In genomic region chr2:231708773-231709635, GRCh38 we compare ENCODE assay signal across 8 cellular contexts. TPM values are rescaled to one million over a fixed set of nuclear protein-coding genes. Genes with fewer than 3 reads are reported as not detected.
DNase-seq lines count a peak whose midpoint lies in the region; TF ChIP-seq lines count a peak whose summit lies in the region.

No MANE protein-coding gene starts in this region.

- H3K4me3 Mint-ChIP-seq in CD14-positive monocyte (peak overlapping the region; percentile 99), type B pancreatic cell (peak overlapping the region; percentile 99)

- H3K9me3 ChIP-seq in KOPT-K1 (ENCODE audit: insufficient read depth, low read length, poor library complexity, severe bottlenecking) (no peaks in the 10 kb centered on the region), neural cell (ENCODE audit: low read length) (no peaks in the 10 kb centered on the region)

- peak overlapping the region; percentile 100 for H3K4me3 ChIP-seq in neural cell (ENCODE audit: low read length)

- no peaks in the 10 kb centered on the region for H3K9me2 ChIP-seq in neural cell (ENCODE audit: insufficient read depth, low read length)

- H3K36me3 Mint-ChIP-seq in CD14-positive monocyte (peaks cover 21 to 32% of the 10 kb centered on the region in 2 donors), type B pancreatic cell (peaks cover 15% of the 10 kb centered on the region)

- H3K27ac Mint-ChIP-seq in CD14-positive monocyte: peak overlapping the region; percentile 92 to 100 (median 99)
- H3K27ac Mint-ChIP-seq in type B pancreatic cell: peak overlapping the region; percentile 100

- no peak overlapping the region for H3K4me2 ChIP-seq in neural cell (ENCODE audit: low read length)

- H3K27ac ChIP-seq in KOPT-K1 (ENCODE audit: low read depth, low read length, poor library complexity, severe bottlenecking): peak overlapping the region; percentile 98
- peak overlapping the region; percentile 95 for H3K27ac ChIP-seq in epithelial cell of prostate
- peak overlapping the region; percentile 95 for H3K27ac ChIP-seq in neural cell (ENCODE audit: low read length)

- peak overlapping the region; percentile 99 for H3K9ac ChIP-seq in neural cell (ENCODE audit: low read length)

- H3K27me3 Mint-ChIP-seq in CD14-positive monocyte (ENCODE audit: low read depth in 3 of 3) (peaks cover 0 to 4% (median 0%) of the 10 kb centered on the region in 3 donors), type B pancreatic cell (peaks cover 8% of the 10 kb centered on the region)

- H3F3A ChIP-seq in neural cell (ENCODE audit: insufficient read depth, low read length, poor library complexity, severe bottlenecking): peaks cover 2% of the 10 kb centered on the region

- intact Hi-C loops in CD14-positive monocyte (cut with micrococcal nuclease): loop anchor here (5.0 to 10.0 kb wide), 2 partner anchors 73 to 76 kb away; partner anchors contain the start of genes PDE6D (in 2 of the 2) and COPS7B (in 1 of the 2)

- H3K9me3 Mint-ChIP-seq in CD14-positive monocyte (peaks cover 0 to 2% (median 0%) of the 10 kb centered on the region in 7 donors), type B pancreatic cell (no peaks in the 10 kb centered on the region)

- H3K79me2 ChIP-seq in neural cell (replicated peaks; ENCODE audit: insufficient read depth, low read length): peaks cover 48% of the 10 kb centered on the region

- peak overlapping the region; percentile 14 for H2AFZ ChIP-seq in neural cell (ENCODE audit: low read depth, low read length)

- no peak for TF ChIP-seq RAD21 in neural cell (conservative IDR thresholded peaks at IDR 0.05)

- TF ChIP-seq CTCF in CD14-positive monocyte (IDR thresholded peaks at IDR 0.05): no peak
- peak; percentile 43 for TF ChIP-seq CTCF in neural cell (IDR thresholded peaks at IDR 0.05; ENCODE audit: poor library complexity, severe bottlenecking)
- peak; percentile 23 for TF ChIP-seq CTCF in type B pancreatic cell (conservative IDR thresholded peaks at IDR 0.05)

- H3K36me3 ChIP-seq in KOPT-K1 (ENCODE audit: insufficient read depth, low read length) (peaks cover 48% of the 10 kb centered on the region), neural cell (ENCODE audit: insufficient read depth, low read length) (peaks cover 4% of the 10 kb centered on the region)

- H3K4me1 Mint-ChIP-seq in CD14-positive monocyte (peaks cover 39% of the 10 kb centered on the region), type B pancreatic cell (ENCODE audit: unreplicated experiment) (peaks cover 20% of the 10 kb centered on the region)

- H4K20me1 ChIP-seq in neural cell (ENCODE audit: insufficient read depth): peaks cover 38% of the 10 kb centered on the region

- H3K27me3 ChIP-seq in neural cell (ENCODE audit: insufficient read depth, low read depth, low read length): no peaks in the 10 kb centered on the region

- no peak for DNase-seq in CD14-positive monocyte (ENCODE audit: low spot score)
- peak; percentile 62 for DNase-seq in activated CD8-positive, alpha-beta memory T cell treated with anti-CD3 and anti-CD28 coated beads, Interleukin-2, amount 50 U/mL, for 4 hours
- DNase-seq in epithelial cell of prostate (ENCODE audit: low read depth, low spot score): no peak
- DNase-seq in type B pancreatic cell (ENCODE audit: extremely low spot score, unreplicated experiment): no peak
- no peak for DNase-seq in NCI-H526 (lab: John Stamatoyannopoulos, UW)
- no peak for DNase-seq in pons (ENCODE audit: low spot score)

- TF ChIP-seq EP300 in neural cell (conservative IDR thresholded peaks at IDR 0.05; ENCODE audit: poor library complexity, severe bottlenecking): no peak

TF ChIP-seq in neural cell, 6 proteins besides CTCF, POLR2A, EP300 and RAD21:
- TF ChIP-seq EZH2 (IDR thresholded peaks at IDR 0.05; ENCODE audit: borderline replicate concordance, insufficient read depth, low read length, poor library complexity, severe bottlenecking) (no peak), TAF1 (IDR thresholded peaks at IDR 0.05; ENCODE audit: low read depth) (no peak), MXI1 (conservative IDR thresholded peaks at IDR 0.05; ENCODE audit: poor library complexity, severe bottlenecking) (peak; percentile 43), POLR2AphosphoS5 (IDR thresholded peaks at IDR 0.05) (no peak), SMC3 (conservative IDR thresholded peaks at IDR 0.05; ENCODE audit: poor library complexity) (no peak)
- TF ChIP-seq, protein P1, sequence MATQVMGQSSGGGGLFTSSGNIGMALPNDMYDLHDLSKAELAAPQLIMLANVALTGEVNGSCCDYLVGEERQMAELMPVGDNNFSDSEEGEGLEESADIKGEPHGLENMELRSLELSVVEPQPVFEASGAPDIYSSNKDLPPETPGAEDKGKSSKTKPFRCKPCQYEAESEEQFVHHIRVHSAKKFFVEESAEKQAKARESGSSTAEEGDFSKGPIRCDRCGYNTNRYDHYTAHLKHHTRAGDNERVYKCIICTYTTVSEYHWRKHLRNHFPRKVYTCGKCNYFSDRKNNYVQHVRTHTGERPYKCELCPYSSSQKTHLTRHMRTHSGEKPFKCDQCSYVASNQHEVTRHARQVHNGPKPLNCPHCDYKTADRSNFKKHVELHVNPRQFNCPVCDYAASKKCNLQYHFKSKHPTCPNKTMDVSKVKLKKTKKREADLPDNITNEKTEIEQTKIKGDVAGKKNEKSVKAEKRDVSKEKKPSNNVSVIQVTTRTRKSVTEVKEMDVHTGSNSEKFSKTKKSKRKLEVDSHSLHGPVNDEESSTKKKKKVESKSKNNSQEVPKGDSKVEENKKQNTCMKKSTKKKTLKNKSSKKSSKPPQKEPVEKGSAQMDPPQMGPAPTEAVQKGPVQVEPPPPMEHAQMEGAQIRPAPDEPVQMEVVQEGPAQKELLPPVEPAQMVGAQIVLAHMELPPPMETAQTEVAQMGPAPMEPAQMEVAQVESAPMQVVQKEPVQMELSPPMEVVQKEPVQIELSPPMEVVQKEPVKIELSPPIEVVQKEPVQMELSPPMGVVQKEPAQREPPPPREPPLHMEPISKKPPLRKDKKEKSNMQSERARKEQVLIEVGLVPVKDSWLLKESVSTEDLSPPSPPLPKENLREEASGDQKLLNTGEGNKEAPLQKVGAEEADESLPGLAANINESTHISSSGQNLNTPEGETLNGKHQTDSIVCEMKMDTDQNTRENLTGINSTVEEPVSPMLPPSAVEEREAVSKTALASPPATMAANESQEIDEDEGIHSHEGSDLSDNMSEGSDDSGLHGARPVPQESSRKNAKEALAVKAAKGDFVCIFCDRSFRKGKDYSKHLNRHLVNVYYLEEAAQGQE (IDR thresholded peaks at IDR 0.05; ENCODE audit: borderline replicate concordance): peak; percentile 10

RNA-seq across cellular contexts. Expression of gene PTMA, which starts 0.7 kb away (rescaled TPM):
- 1,000 to 10,000 TPM; 1,072 to 1,127 TPM for polyA plus RNA-seq in CD14-positive monocyte
- polyA plus RNA-seq in neural cell: 1,579 and 2,091 TPM in 2 replicates
- 690 and 761 TPM in 2 replicates for polyA minus RNA-seq in neural cell
- total RNA-seq in type B pancreatic cell (ENCODE audit: low replicate concordance): 969 and 1,228 TPM in 2 replicates
